Comparison of ENCODE assay signal across 1 cellular context in the genomic region with DNA sequence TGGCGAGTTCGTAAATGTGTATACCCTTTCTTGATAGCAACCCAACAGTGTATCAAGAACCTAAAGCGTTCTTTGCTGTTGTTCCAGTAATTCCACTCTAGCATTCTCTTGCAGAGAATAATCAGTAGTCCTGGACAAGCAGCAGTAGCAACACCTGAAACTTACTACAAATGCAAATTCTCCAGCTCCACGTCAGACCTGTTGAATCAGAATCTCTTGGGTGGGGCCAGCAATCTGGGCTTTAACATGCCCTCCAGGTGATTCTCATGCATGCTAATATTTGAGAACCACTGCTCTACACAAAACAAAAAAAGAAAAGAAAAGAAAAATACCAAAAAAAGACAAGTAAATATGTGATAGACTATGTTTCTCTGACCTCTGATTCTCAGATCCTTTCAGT.
TF ChIP-seq lines count a peak whose summit lies in the region.

No MANE protein-coding gene starts in this region.

TF ChIP-seq in GM23338, 12 proteins besides CTCF, POLR2A, EP300 and RAD21:
- TF ChIP-seq NANOG (IDR thresholded peaks at IDR 0.05; ENCODE audit: borderline replicate concordance) (no peak), ETS1 (IDR thresholded peaks at IDR 0.05) (no peak), EZH2 (IDR thresholded peaks at IDR 0.05; ENCODE audit: low read depth, unreplicated experiment) (no peak), POLR2AphosphoS5 (IDR thresholded peaks at IDR 0.05; ENCODE audit: low read depth) (no peak), CREB1 (CRISPR knock-in tag; IDR thresholded peaks at IDR 0.05; ENCODE audit: low read depth) (no peak), EZH2phosphoT487 (IDR thresholded peaks at IDR 0.05; ENCODE audit: unreplicated experiment) (no peak), STAT1 (IDR thresholded peaks at IDR 0.05; ENCODE audit: unreplicated experiment) (no peak), JUNB (IDR thresholded peaks at IDR 0.05; ENCODE audit: unreplicated experiment) (no peak), ZNF114 (CRISPR knock-in tag; IDR thresholded peaks at IDR 0.05) (no peak), ZNF331 (CRISPR knock-in tag; IDR thresholded peaks at IDR 0.05; ENCODE audit: low read depth) (no peak)
- TF ChIP-seq, protein P1, sequence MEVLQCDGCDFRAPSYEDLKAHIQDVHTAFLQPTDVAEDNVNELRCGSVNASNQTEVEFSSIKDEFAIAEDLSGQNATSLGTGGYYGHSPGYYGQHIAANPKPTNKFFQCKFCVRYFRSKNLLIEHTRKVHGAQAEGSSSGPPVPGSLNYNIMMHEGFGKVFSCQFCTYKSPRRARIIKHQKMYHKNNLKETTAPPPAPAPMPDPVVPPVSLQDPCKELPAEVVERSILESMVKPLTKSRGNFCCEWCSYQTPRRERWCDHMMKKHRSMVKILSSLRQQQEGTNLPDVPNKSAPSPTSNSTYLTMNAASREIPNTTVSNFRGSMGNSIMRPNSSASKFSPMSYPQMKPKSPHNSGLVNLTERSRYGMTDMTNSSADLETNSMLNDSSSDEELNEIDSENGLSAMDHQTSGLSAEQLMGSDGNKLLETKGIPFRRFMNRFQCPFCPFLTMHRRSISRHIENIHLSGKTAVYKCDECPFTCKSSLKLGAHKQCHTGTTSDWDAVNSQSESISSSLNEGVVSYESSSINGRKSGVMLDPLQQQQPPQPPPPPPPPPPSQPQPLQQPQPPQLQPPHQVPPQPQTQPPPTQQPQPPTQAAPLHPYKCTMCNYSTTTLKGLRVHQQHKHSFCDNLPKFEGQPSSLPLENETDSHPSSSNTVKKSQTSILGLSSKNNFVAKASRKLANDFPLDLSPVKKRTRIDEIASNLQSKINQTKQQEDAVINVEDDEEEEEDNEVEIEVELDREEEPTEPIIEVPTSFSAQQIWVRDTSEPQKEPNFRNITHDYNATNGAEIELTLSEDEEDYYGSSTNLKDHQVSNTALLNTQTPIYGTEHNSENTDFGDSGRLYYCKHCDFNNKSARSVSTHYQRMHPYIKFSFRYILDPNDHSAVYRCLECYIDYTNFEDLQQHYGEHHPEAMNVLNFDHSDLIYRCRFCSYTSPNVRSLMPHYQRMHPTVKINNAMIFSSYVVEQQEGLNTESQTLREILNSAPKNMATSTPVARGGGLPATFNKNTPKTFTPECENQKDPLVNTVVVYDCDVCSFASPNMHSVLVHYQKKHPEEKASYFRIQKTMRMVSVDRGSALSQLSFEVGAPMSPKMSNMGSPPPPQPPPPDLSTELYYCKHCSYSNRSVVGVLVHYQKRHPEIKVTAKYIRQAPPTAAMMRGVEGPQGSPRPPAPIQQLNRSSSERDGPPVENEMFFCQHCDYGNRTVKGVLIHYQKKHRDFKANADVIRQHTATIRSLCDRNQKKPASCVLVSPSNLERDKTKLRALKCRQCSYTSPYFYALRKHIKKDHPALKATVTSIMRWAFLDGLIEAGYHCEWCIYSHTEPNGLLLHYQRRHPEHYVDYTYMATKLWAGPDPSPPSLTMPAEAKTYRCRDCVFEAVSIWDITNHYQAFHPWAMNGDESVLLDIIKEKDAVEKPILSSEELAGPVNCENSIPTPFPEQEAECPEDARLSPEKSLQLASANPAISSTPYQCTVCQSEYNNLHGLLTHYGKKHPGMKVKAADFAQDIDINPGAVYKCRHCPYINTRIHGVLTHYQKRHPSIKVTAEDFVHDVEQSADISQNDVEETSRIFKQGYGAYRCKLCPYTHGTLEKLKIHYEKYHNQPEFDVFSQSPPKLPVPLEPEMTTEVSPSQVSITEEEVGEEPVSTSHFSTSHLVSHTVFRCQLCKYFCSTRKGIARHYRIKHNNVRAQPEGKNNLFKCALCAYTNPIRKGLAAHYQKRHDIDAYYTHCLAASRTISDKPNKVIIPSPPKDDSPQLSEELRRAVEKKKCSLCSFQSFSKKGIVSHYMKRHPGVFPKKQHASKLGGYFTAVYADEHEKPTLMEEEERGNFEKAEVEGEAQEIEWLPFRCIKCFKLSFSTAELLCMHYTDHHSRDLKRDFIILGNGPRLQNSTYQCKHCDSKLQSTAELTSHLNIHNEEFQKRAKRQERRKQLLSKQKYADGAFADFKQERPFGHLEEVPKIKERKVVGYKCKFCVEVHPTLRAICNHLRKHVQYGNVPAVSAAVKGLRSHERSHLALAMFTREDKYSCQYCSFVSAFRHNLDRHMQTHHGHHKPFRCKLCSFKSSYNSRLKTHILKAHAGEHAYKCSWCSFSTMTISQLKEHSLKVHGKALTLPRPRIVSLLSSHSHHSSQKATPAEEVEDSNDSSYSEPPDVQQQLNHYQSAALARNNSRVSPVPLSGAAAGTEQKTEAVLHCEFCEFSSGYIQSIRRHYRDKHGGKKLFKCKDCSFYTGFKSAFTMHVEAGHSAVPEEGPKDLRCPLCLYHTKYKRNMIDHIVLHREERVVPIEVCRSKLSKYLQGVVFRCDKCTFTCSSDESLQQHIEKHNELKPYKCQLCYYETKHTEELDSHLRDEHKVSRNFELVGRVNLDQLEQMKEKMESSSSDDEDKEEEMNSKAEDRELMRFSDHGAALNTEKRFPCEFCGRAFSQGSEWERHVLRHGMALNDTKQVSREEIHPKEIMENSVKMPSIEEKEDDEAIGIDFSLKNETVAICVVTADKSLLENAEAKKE (CRISPR knock-in tag; IDR thresholded peaks at IDR 0.05) = no peak
- TF ChIP-seq, protein P2, sequence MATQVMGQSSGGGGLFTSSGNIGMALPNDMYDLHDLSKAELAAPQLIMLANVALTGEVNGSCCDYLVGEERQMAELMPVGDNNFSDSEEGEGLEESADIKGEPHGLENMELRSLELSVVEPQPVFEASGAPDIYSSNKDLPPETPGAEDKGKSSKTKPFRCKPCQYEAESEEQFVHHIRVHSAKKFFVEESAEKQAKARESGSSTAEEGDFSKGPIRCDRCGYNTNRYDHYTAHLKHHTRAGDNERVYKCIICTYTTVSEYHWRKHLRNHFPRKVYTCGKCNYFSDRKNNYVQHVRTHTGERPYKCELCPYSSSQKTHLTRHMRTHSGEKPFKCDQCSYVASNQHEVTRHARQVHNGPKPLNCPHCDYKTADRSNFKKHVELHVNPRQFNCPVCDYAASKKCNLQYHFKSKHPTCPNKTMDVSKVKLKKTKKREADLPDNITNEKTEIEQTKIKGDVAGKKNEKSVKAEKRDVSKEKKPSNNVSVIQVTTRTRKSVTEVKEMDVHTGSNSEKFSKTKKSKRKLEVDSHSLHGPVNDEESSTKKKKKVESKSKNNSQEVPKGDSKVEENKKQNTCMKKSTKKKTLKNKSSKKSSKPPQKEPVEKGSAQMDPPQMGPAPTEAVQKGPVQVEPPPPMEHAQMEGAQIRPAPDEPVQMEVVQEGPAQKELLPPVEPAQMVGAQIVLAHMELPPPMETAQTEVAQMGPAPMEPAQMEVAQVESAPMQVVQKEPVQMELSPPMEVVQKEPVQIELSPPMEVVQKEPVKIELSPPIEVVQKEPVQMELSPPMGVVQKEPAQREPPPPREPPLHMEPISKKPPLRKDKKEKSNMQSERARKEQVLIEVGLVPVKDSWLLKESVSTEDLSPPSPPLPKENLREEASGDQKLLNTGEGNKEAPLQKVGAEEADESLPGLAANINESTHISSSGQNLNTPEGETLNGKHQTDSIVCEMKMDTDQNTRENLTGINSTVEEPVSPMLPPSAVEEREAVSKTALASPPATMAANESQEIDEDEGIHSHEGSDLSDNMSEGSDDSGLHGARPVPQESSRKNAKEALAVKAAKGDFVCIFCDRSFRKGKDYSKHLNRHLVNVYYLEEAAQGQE (IDR thresholded peaks at IDR 0.05; ENCODE audit: unreplicated experiment) = no peak
